In genomic region chr16:77057161-77057736, GRCh38 we compare ENCODE assay signal across 14 cellular contexts.
DNase-seq lines count a peak whose midpoint lies in the region; FAIRE-seq and TF ChIP-seq lines count a peak whose summit lies in the region.
"Had no signal": no experiment of that assay in that cellular context is flagged by ENCODE, and none has a peak within 500 bp of the region (broad histone marks: within the 10 kb centered on the region; RNA-seq: fewer than 3 reads in every experiment).

No MANE protein-coding gene starts in this region.

- no peak overlapping the region for H3K9ac ChIP-seq in endodermal cell (ENCODE audit: extremely low read depth, low read length, poor library complexity, severe bottlenecking)
- H3K9ac ChIP-seq: BLaER1 had no signal

- WGBS in endodermal cell (ENCODE audit: insufficient coverage in 1 of 2, insufficient read length in 1 of 2), 2 experiments, result 72% methylated on average over 5 of the region's 5 CpGs; no CpG with 5 or more reads in 1 of the 2 experiments

- POLR2A ChIA-PET in MCF 10A (lab: Yijun Ruan, JAX), result interaction anchor here (0.5 kb wide), 1 partner anchor 687 kb away, joined by 3 read pairs; no protein-coding TSS in a partner anchor

- CTCF ChIA-PET in MCF 10A (lab: Yijun Ruan, JAX), result interaction anchor here (0.6 to 1.5 kb wide), 3 partner anchors 114 to 1307 kb away, joined by 3 to 8 read pairs (median 3); no protein-coding TSS in a partner anchor

- H3K4me3 ChIP-seq in breast epithelium (no peak overlapping the region), endodermal cell (ENCODE audit: low read length) (no peak overlapping the region)
- H3K4me3 ChIP-seq: BLaER1 had no signal

- H3K9me3 Mint-ChIP-seq in MCF 10A (ENCODE audit: unreplicated experiment) (no peaks in the 10 kb centered on the region), endodermal cell (peaks cover 5% of the 10 kb centered on the region)

- H3K27me3 ChIP-seq in breast epithelium, result no peaks in the 10 kb centered on the region
- no peaks in the 10 kb centered on the region for H3K27me3 ChIP-seq in endodermal cell (ENCODE audit: control insufficient read depth, insufficient read depth, low read length, poor library complexity, severe bottlenecking)
- H3K27me3 ChIP-seq: BLaER1 had no signal

- no peak for FAIRE-seq in H54 (lab: Jason Lieb, UNC)

- H3K9me3 ChIP-seq in breast epithelium (no peaks in the 10 kb centered on the region), endodermal cell (ENCODE audit: control insufficient read depth, low read length) (peaks cover 4% of the 10 kb centered on the region)

- DNase-seq in MCF 10A (ENCODE audit: unreplicated experiment) (peak; percentile 6), breast epithelium (ENCODE audit: low spot score in 2 of 2) (no peak), endodermal cell (no peak), kidney tubule cell (ENCODE audit: low spot score) (peak; percentile 49), renal cortical epithelial cell (ENCODE audit: low read depth) (peak; percentile 38), globus pallidus (ENCODE audit: low spot score) (no peak), HuH-7.5 (ENCODE audit: low spot score) (no peak), H54 (ENCODE audit: insufficient read length, low spot score) (no peak)
- DNase-seq: 8988T; AML-193; Caco-2; CD8-positive, alpha-beta memory T cell had no signal

- no TSS peak for BruUV-seq in MCF 10A (replicated peaks; lab: Mats Ljungman, UMichigan)

- H3K36me3 ChIP-seq in breast epithelium (no peaks in the 10 kb centered on the region), endodermal cell (ENCODE audit: control insufficient read depth, insufficient read depth, low read length) (no peaks in the 10 kb centered on the region)
- H3K36me3 ChIP-seq: BLaER1 had no signal

- H3K4me3 Mint-ChIP-seq in MCF 10A (ENCODE audit: unreplicated experiment), result no peak overlapping the region
- H3K4me3 Mint-ChIP-seq in endodermal cell, result no peak overlapping the region
- H3K4me3 Mint-ChIP-seq: CD8-positive, alpha-beta memory T cell had no signal

- H3K27me3 Mint-ChIP-seq in MCF 10A (ENCODE audit: insufficient read depth, unreplicated experiment) (no peaks in the 10 kb centered on the region), endodermal cell (ENCODE audit: insufficient read depth) (no peaks in the 10 kb centered on the region)

- intact Hi-C loops in MCF 10A (cut with micrococcal nuclease) (no loop called here), breast epithelium (cut with DNase I; ENCODE audit: low total_unique reads) (no loop called here)

- H3K27ac Mint-ChIP-seq in MCF 10A (ENCODE audit: low read depth, unreplicated experiment) (no peak overlapping the region), endodermal cell (no peak overlapping the region)
- H3K27ac Mint-ChIP-seq: CD8-positive, alpha-beta memory T cell had no signal

- H3K36me3 Mint-ChIP-seq in MCF 10A (ENCODE audit: insufficient read depth, unreplicated experiment) (no peaks in the 10 kb centered on the region), endodermal cell (ENCODE audit: low read depth) (no peaks in the 10 kb centered on the region)
- H3K36me3 Mint-ChIP-seq: CD8-positive, alpha-beta memory T cell had no signal

- H3K4me1 Mint-ChIP-seq in MCF 10A (ENCODE audit: insufficient read depth, unreplicated experiment) (peaks cover 11% of the 10 kb centered on the region), endodermal cell (peaks cover 15% of the 10 kb centered on the region)
- H3K4me1 Mint-ChIP-seq: CD8-positive, alpha-beta memory T cell had no signal

- H3K27ac ChIP-seq in breast epithelium (no peak overlapping the region), endodermal cell (ENCODE audit: low read depth, low read length) (no peak overlapping the region)
- H3K27ac ChIP-seq: BLaER1, HL-60 had no signal

- no peak for TF ChIP-seq POLR2A in breast epithelium (IDR thresholded peaks at IDR 0.05)
- TF ChIP-seq POLR2A in H54 (IDR thresholded peaks at IDR 0.05; ENCODE audit: low read depth, low read length), result no peak

- TF ChIP-seq CTCF in MCF 10A (IDR thresholded peaks at IDR 0.05; ENCODE audit: unreplicated experiment) (no peak), breast epithelium (IDR thresholded peaks at IDR 0.05) (no peak), endodermal cell (conservative IDR thresholded peaks at IDR 0.05) (peak; percentile 30)

- H3K4me1 ChIP-seq in breast epithelium, result no peaks in the 10 kb centered on the region
- H3K4me1 ChIP-seq in endodermal cell (ENCODE audit: control insufficient read depth, insufficient read depth, low read length), result no peaks in the 10 kb centered on the region
- H3K4me1 ChIP-seq: Caco-2 had no signal

Comparison
In these comparisons a context has a peak if more than half of its experiments do, and no peak if none do; other contexts are left out.
1. DNase-seq: peak in MCF 10A (single experiment), kidney tubule cell (single experiment) and renal cortical epithelial cell (single experiment); none in breast epithelium (0 of 2), endodermal cell (single experiment), globus pallidus (single experiment), HuH-7.5 (single experiment) and H54 (single experiment).